ENCODE assay signal across 21 cellular contexts in genomic region chr6:44377971-44378370, GRCh38. TPM values are rescaled to one million over a fixed set of nuclear protein-coding genes. Genes with fewer than 3 reads are reported as not detected.
"Had no signal": no experiment of that assay in that cellular context is flagged by ENCODE, and none has a peak within 500 bp of the region (broad histone marks: within the 10 kb centered on the region; RNA-seq: fewer than 3 reads in every experiment).

No MANE protein-coding gene starts in this region.

- H3K4me2 ChIP-seq: SK-N-SH had no signal

- H3K4me1 Mint-ChIP-seq: IgD-negative memory B cell had no signal

- H3K9ac ChIP-seq: SK-N-SH had no signal

- DNase-seq: KBM-7, MM.1S, NCI-H1092 treated with DMSO at 0.1 percent for 48 hours, NCI-H1436, NCI-H187 treated with DMSO at 0.1 percent for 48 hours, NCI-H2029 treated with DMSO at 0.1 percent for 48 hours, NCI-H2107, NCI-H226, NCI-H446, NCI-H510A, NCI-H524 treated with DMSO at 0.1 percent for 48 hours, NCI-H69, NCI-H774, SHP77, SK-N-SH, SW 1271 had no signal

- H3K9me3 Mint-ChIP-seq: IgD-negative memory B cell had no signal

- H3K27ac Mint-ChIP-seq: IgD-negative memory B cell had no signal

- ATAC-seq: Panc1 had no signal

- H3K4me3 Mint-ChIP-seq: IgD-negative memory B cell had no signal

- H3K36me3 Mint-ChIP-seq: IgD-negative memory B cell had no signal

- H3K27ac ChIP-seq: RWPE1 had no signal

- H3K9me3 ChIP-seq: SK-N-SH had no signal

RNA-seq across cellular contexts. Expression of gene SPATS1, which starts 35.5 kb away (rescaled TPM):
- total RNA-seq: HT1080, LHCN-M2 had no signal
- polyA plus RNA-seq: IgD-negative memory B cell, SK-N-SH had no signal
